ENCODE assay signal across 11 cellular contexts in the genomic region with DNA sequence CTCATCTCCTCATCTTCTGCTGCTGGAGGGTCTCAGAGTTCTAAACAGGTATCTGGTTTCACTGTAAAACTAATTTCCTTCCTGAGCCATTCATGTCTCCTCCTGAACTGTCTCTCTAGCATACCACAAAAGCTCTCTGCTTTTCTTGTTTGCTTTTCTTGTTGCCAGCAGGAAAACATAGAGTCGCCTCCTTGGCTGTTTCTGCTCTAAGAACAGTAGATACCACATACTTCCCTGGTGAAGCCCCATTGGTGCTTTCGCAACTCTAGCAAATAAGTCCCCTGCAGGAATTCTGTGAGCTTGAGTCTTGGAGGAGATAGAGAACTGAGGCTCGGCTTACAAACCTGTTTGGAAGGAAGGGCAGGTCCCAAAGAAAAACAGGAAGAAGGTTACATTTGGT. TPM values are rescaled to one million over a fixed set of nuclear protein-coding genes. Genes with fewer than 3 reads are reported as not detected.
DNase-seq lines count a peak whose midpoint lies in the region; ATAC-seq and TF ChIP-seq lines count a peak whose summit lies in the region.
"Had no signal": no experiment of that assay in that cellular context is flagged by ENCODE, and none has a peak within 500 bp of the region (broad histone marks: within the 10 kb centered on the region; RNA-seq: fewer than 3 reads in every experiment).

No MANE protein-coding gene starts in this region.

- H3K9me3 ChIP-seq in adrenal gland (replicated peaks in 1 of 3): no peaks in the 10 kb centered on the region
- no peaks in the 10 kb centered on the region for H3K9me3 ChIP-seq in tibial artery
- H3K9me3 ChIP-seq: SJCRH30 had no signal

- peaks cover 25 to 42% of the 10 kb centered on the region in 2 donors for H3K4me1 ChIP-seq in adrenal gland (replicated peaks in 1 of 2)
- H3K4me1 ChIP-seq in tibial artery: peaks cover 0 to 35% (median 20%) of the 10 kb centered on the region in 4 donors

- no peaks in the 10 kb centered on the region for H3K36me3 ChIP-seq in adrenal gland (replicated peaks in 1 of 2)
- no peaks in the 10 kb centered on the region for H3K36me3 ChIP-seq in tibial artery
- H3K36me3 ChIP-seq: SJCRH30 had no signal

- 71 to 91% (median 75%) methylated on average over 3 of the region's 3 CpGs for WGBS in adrenal gland, 4 donors

- H3K4me3 Mint-ChIP-seq in activated T-cell treated with anti-CD3 and anti-CD28 coated beads, Interleukin-2, amount 50 U/mL, for 24 hours: peak overlapping the region; percentile 6

- peaks cover 46% of the 10 kb centered on the region for H3K4me1 Mint-ChIP-seq in activated T-cell treated with anti-CD3 and anti-CD28 coated beads, Interleukin-2, amount 50 U/mL, for 24 hours (ENCODE audit: low read depth)

- ATAC-seq in GM19397 (IDR thresholded peaks at IDR 0.05; ENCODE audit: unreplicated experiment): no peak

- H3K4me3 ChIP-seq in adrenal gland (no peak overlapping the region), tibial artery (peak overlapping the region; percentile 1 to 6)
- H3K4me3 ChIP-seq: SJCRH30 had no signal

- H3K27me3 ChIP-seq in adrenal gland: no peaks in the 10 kb centered on the region
- no peaks in the 10 kb centered on the region for H3K27me3 ChIP-seq in tibial artery
- H3K27me3 ChIP-seq: SJCRH30 had no signal

- TF ChIP-seq CTCF in adrenal gland (IDR thresholded peaks at IDR 0.05) (no peak), tibial artery (IDR thresholded peaks at IDR 0.05) (no peak)

- intact Hi-C loops in adrenal gland (cut with DNase I): loop anchor here in 1 of 2 donors (5.0 kb wide), 1 partner anchor 33 kb away; no protein-coding TSS in a partner anchor
- intact Hi-C loops in tibial artery (cut with DNase I; ENCODE audit: low total_unique reads): no loop called here

- peaks cover 7% of the 10 kb centered on the region for H3K36me3 Mint-ChIP-seq in activated T-cell treated with anti-CD3 and anti-CD28 coated beads, Interleukin-2, amount 50 U/mL, for 24 hours (ENCODE audit: low read depth)

- H3K27ac Mint-ChIP-seq in activated T-cell treated with anti-CD3 and anti-CD28 coated beads, Interleukin-2, amount 50 U/mL, for 24 hours: peak overlapping the region; percentile 95

- TF ChIP-seq POLR2A in adrenal gland (IDR thresholded peaks at IDR 0.05): no peak

- no peak for DNase-seq in activated T-cell treated with anti-CD3 and anti-CD28 coated beads, Interleukin-2, amount 50 U/mL, for 24 hours
- no peak for DNase-seq in activated T-cell treated with anti-CD3 and anti-CD28 coated beads, Interleukin-2, amount 50 U/mL, for 1 hour
- DNase-seq in adrenal gland (peak in 1 of 7 donors; percentile 1), iris pigment epithelial cell (ENCODE audit: low read depth) (peak; percentile 96), tibial artery (no peak), SW 1271 (lab: John Stamatoyannopoulos, UW) (no peak), SK-N-DZ (ENCODE audit: low spot score) (no peak)
- DNase-seq: C1 segment of cervical spinal cord, retina, SJCRH30 had no signal

- H3K27ac ChIP-seq in adrenal gland (peak overlapping the region in 3 of 5 donors; percentile 50 to 77 (median 73)), tibial artery (peak overlapping the region; percentile 69 to 72)
- H3K27ac ChIP-seq: SJCRH30 had no signal

- H3K9me3 Mint-ChIP-seq in activated T-cell treated with anti-CD3 and anti-CD28 coated beads, Interleukin-2, amount 50 U/mL, for 24 hours: no peaks in the 10 kb centered on the region

- no peaks in the 10 kb centered on the region for H3K27me3 Mint-ChIP-seq in activated T-cell treated with anti-CD3 and anti-CD28 coated beads, Interleukin-2, amount 50 U/mL, for 24 hours

RNA-seq across cellular contexts. Expression of a gene that starts 7.0 kb away (rescaled TPM):
- total RNA-seq in adrenal gland: 10 to 100 TPM; 14.8 to 56.0 (median 46.9) TPM
- polyA plus RNA-seq in adrenal gland: 10 to 100 TPM in 2 of 3 donors, 1 to 10 TPM in 1; 7.9 to 30.1 (median 11.5) TPM
- 13.5 and 16.2 TPM in 2 replicates for polyA plus RNA-seq in SK-N-DZ (2014; cell fraction: cytosol; rRNA removed)
- polyA plus RNA-seq in SK-N-DZ (2014; cell fraction: nucleus; rRNA removed): 9.7 and 10.8 TPM in 2 replicates

RNA-seq across cellular contexts. Expression of a gene that starts 25.4 kb away (rescaled TPM):
- 1 to 10 TPM in 4 of 8 donors, under 1 TPM in 2, not detected in 2; 0.53 to 4.2 (median 2.4) TPM for total RNA-seq in adrenal gland
- 1 to 10 TPM in 2 of 3 donors, under 1 TPM in 1; 0.68 to 1.9 (median 1.7) TPM for polyA plus RNA-seq in adrenal gland
- 0.21 and 0.95 TPM in 2 replicates for polyA plus RNA-seq in SK-N-DZ (2014; cell fraction: cytosol; rRNA removed)
- polyA plus RNA-seq in SK-N-DZ (2014; cell fraction: nucleus; rRNA removed): 0.14 TPM in 1 of 2 replicates, not detected in the other

RNA-seq across cellular contexts. Expression of a gene that starts 31.6 kb away (rescaled TPM):
- total RNA-seq in adrenal gland: 1 to 10 TPM in 4 of 8 donors, under 1 TPM in 2, not detected in 2; 0.60 to 2.3 (median 1.3) TPM
- 1 to 10 TPM in 2 of 3 donors, under 1 TPM in 1; 0.51 to 6.1 (median 3.9) TPM for polyA plus RNA-seq in adrenal gland
- not detected in 2 replicates for polyA plus RNA-seq in SK-N-DZ (2014; cell fraction: cytosol; rRNA removed)
- polyA plus RNA-seq in SK-N-DZ (2014; cell fraction: nucleus; rRNA removed): not detected in 2 replicates

RNA-seq across cellular contexts. Expression of a gene that starts 32.6 kb away (rescaled TPM):
- 10 to 100 TPM; 38.2 to 87.7 (median 56.3) TPM for total RNA-seq in adrenal gland
- polyA plus RNA-seq in adrenal gland: 100 to 1,000 TPM in 1 of 3 donors, 10 to 100 TPM in 2; 77.8 to 108 (median 99.0) TPM
- 0.56 TPM in 1 of 2 replicates, not detected in the other for polyA plus RNA-seq in SK-N-DZ (2014; cell fraction: cytosol; rRNA removed)
- polyA plus RNA-seq in SK-N-DZ (2014; cell fraction: nucleus; rRNA removed): not detected in 2 replicates

Comparison
In these comparisons a context has a peak if more than half of its experiments do, and no peak if none do; other contexts are left out.
1. H3K4me3 ChIP-seq: peak in tibial artery (2 of 2); none in adrenal gland (0 of 4).